ENCODE assay signal across 18 cellular contexts in genomic region chr18:6948656-6949055, GRCh38.
"Had no signal": no experiment of that assay in that cellular context is flagged by ENCODE, and none has a peak within 500 bp of the region (broad histone marks: within the 10 kb centered on the region; RNA-seq: fewer than 3 reads in every experiment).

No MANE protein-coding gene starts in this region.

- DNase-seq: effector memory CD4-positive, alpha-beta T cell; foreskin keratinocyte; kidney; left cardiac atrium; left ventricle myocardium inferior; lower lobe of right lung; midbrain; naive B cell; occipital lobe; pancreas; stimulated activated CD4-positive, alpha-beta T cell treated with anti-CD3 and anti-CD28 coated beads, Interleukin-2, amount 100 ng/mL, for 24 hours; stimulated activated CD4-positive, alpha-beta T cell treated with anti-CD3 and anti-CD28 coated beads, Interleukin-4, amount 100 ng/mL, for 4 hours; stimulated activated naive B cell treated with anti-CD40 and anti-IgM and Interleukin-4, amounts not matched to agents 10 μg/mL and 1 μg/mL and 100 μg/mL, for 72 hours; stimulated activated naive CD8-positive, alpha-beta T cell treated with anti-CD3 and anti-CD28 coated beads, Interleukin-15, amount 100 ng/mL, for 72 hours; testis had no signal

- ATAC-seq: foreskin keratinocyte; left cardiac atrium; lower lobe of right lung; pancreas; sciatic nerve; stimulated activated naive B cell treated with anti-CD40 and anti-IgM and Interleukin-4, amounts not matched to agents 10 μg/mL and 1 μg/mL and 100 μg/mL, for 72 hours; stimulated activated naive CD8-positive, alpha-beta T cell treated with anti-CD3 and anti-CD28 coated beads, Interleukin-15, amount 100 ng/mL, for 72 hours had no signal

- H3K4me3 Mint-ChIP-seq: memory B cell; naive B cell; nephron; stimulated activated naive B cell treated with anti-CD40 and anti-IgM and Interleukin-4, amounts not matched to agents 10 μg/mL and 1 μg/mL and 100 μg/mL, for 72 hours; stimulated activated naive CD8-positive, alpha-beta T cell treated with anti-CD3 and anti-CD28 coated beads, Interleukin-15, amount 100 ng/mL, for 72 hours had no signal

- H3K4me1 Mint-ChIP-seq: memory B cell; naive B cell; nephron; stimulated activated naive CD8-positive, alpha-beta T cell treated with anti-CD3 and anti-CD28 coated beads, Interleukin-15, amount 100 ng/mL, for 72 hours had no signal

- H3K9me3 Mint-ChIP-seq: nephron; stimulated activated naive B cell treated with anti-CD40 and anti-IgM and Interleukin-4, amounts not matched to agents 10 μg/mL and 1 μg/mL and 100 μg/mL, for 72 hours had no signal

- H3K27ac Mint-ChIP-seq: memory B cell; stimulated activated naive B cell treated with anti-CD40 and anti-IgM and Interleukin-4, amounts not matched to agents 10 μg/mL and 1 μg/mL and 100 μg/mL, for 72 hours; stimulated activated naive CD8-positive, alpha-beta T cell treated with anti-CD3 and anti-CD28 coated beads, Interleukin-15, amount 100 ng/mL, for 72 hours had no signal

- H3K36me3 Mint-ChIP-seq: memory B cell; naive B cell; stimulated activated naive B cell treated with anti-CD40 and anti-IgM and Interleukin-4, amounts not matched to agents 10 μg/mL and 1 μg/mL and 100 μg/mL, for 72 hours had no signal

- H3K27me3 Mint-ChIP-seq: memory B cell; naive B cell; stimulated activated naive B cell treated with anti-CD40 and anti-IgM and Interleukin-4, amounts not matched to agents 10 μg/mL and 1 μg/mL and 100 μg/mL, for 72 hours; stimulated activated naive CD8-positive, alpha-beta T cell treated with anti-CD3 and anti-CD28 coated beads, Interleukin-15, amount 100 ng/mL, for 72 hours had no signal
